Comparison of ENCODE assay signal across 1 cellular context in the genomic region with DNA sequence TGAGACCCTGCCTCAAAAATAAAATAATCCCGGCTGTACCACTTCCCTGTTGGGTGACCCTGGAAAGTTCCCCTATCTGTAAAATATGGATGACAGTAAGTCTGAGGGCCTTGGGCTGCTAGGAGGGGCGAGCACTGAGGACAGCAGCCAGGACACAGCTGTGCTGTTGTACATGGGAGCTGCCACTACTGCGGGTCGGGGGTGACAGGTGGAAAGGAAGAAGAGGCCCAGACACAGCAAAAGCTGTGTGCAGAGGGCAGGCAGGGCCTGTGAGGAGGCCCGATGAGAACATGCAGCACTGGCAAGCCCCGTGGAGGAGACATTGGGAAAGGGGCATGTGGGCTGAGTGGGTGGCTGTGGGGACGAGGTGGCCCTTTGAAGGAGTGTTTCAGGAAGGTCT.
TF ChIP-seq lines count a peak whose summit lies in the region.

No MANE protein-coding gene starts in this region.

TF ChIP-seq in HepG2, 621 proteins besides CTCF, POLR2A, EP300 and RAD21:
- no peak for TF ChIP-seq FOXP1 (IDR thresholded peaks at IDR 0.05)
- no peak for TF ChIP-seq FOXP1 (CRISPR knock-in tag; IDR thresholded peaks at IDR 0.05)
- TF ChIP-seq, protein P1, sequence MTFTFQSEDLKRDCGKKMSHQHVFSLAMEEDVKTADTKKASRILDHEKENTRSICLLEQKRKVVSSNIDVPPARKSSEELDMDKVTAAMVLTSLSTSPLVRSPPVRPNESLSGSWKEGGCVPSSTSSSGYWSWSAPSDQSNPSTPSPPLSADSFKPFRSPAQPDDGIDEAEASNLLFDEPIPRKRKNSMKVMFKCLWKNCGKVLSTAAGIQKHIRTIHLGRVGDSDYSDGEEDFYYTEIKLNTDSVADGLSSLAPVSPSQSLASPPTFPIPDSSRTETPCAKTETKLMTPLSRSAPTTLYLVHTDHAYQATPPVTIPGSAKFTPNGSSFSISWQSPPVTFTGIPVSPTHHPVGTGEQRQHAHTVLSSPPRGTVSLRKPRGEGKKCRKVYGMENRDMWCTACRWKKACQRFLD (CRISPR knock-in tag; IDR thresholded peaks at IDR 0.05; ENCODE audit: borderline replicate concordance): no peak
- TF ChIP-seq, protein P2, sequence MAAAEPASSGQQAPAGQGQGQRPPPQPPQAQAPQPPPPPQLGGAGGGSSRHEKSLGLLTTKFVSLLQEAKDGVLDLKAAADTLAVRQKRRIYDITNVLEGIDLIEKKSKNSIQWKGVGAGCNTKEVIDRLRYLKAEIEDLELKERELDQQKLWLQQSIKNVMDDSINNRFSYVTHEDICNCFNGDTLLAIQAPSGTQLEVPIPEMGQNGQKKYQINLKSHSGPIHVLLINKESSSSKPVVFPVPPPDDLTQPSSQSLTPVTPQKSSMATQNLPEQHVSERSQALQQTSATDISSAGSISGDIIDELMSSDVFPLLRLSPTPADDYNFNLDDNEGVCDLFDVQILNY (CRISPR knock-in tag; conservative IDR thresholded peaks at IDR 0.05): no peak
- TF ChIP-seq, protein P3, sequence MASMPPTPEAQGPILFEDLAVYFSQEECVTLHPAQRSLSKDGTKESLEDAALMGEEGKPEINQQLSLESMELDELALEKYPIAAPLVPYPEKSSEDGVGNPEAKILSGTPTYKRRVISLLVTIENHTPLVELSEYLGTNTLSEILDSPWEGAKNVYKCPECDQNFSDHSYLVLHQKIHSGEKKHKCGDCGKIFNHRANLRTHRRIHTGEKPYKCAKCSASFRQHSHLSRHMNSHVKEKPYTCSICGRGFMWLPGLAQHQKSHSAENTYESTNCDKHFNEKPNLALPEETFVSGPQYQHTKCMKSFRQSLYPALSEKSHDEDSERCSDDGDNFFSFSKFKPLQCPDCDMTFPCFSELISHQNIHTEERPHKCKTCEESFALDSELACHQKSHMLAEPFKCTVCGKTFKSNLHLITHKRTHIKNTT (CRISPR knock-in tag; IDR thresholded peaks at IDR 0.05): no peak
- TF ChIP-seq, protein P4, sequence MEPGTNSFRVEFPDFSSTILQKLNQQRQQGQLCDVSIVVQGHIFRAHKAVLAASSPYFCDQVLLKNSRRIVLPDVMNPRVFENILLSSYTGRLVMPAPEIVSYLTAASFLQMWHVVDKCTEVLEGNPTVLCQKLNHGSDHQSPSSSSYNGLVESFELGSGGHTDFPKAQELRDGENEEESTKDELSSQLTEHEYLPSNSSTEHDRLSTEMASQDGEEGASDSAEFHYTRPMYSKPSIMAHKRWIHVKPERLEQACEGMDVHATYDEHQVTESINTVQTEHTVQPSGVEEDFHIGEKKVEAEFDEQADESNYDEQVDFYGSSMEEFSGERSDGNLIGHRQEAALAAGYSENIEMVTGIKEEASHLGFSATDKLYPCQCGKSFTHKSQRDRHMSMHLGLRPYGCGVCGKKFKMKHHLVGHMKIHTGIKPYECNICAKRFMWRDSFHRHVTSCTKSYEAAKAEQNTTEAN (CRISPR knock-in tag; conservative IDR thresholded peaks at IDR 0.05): no peak
- TF ChIP-seq SIN3A (IDR thresholded peaks at IDR 0.05; ENCODE audit: borderline replicate concordance, low read depth, low read length): no peak
- no peak for TF ChIP-seq TAF15 (IDR thresholded peaks at IDR 0.05; ENCODE audit: low read depth, low read length, poor library complexity, severe bottlenecking)
- no peak for TF ChIP-seq NCOR1 (IDR thresholded peaks at IDR 0.05; ENCODE audit: borderline replicate concordance, low read length)
- TF ChIP-seq, protein P5, sequence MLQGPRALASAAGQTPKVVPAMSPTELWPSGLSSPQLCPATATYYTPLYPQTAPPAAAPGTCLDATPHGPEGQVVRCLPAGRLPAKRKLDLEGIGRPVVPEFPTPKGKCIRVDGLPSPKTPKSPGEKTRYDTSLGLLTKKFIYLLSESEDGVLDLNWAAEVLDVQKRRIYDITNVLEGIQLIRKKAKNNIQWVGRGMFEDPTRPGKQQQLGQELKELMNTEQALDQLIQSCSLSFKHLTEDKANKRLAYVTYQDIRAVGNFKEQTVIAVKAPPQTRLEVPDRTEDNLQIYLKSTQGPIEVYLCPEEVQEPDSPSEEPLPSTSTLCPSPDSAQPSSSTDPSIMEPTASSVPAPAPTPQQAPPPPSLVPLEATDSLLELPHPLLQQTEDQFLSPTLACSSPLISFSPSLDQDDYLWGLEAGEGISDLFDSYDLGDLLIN (CRISPR knock-in tag; IDR thresholded peaks at IDR 0.05; ENCODE audit: borderline replicate concordance): no peak
- TF ChIP-seq, protein P6, sequence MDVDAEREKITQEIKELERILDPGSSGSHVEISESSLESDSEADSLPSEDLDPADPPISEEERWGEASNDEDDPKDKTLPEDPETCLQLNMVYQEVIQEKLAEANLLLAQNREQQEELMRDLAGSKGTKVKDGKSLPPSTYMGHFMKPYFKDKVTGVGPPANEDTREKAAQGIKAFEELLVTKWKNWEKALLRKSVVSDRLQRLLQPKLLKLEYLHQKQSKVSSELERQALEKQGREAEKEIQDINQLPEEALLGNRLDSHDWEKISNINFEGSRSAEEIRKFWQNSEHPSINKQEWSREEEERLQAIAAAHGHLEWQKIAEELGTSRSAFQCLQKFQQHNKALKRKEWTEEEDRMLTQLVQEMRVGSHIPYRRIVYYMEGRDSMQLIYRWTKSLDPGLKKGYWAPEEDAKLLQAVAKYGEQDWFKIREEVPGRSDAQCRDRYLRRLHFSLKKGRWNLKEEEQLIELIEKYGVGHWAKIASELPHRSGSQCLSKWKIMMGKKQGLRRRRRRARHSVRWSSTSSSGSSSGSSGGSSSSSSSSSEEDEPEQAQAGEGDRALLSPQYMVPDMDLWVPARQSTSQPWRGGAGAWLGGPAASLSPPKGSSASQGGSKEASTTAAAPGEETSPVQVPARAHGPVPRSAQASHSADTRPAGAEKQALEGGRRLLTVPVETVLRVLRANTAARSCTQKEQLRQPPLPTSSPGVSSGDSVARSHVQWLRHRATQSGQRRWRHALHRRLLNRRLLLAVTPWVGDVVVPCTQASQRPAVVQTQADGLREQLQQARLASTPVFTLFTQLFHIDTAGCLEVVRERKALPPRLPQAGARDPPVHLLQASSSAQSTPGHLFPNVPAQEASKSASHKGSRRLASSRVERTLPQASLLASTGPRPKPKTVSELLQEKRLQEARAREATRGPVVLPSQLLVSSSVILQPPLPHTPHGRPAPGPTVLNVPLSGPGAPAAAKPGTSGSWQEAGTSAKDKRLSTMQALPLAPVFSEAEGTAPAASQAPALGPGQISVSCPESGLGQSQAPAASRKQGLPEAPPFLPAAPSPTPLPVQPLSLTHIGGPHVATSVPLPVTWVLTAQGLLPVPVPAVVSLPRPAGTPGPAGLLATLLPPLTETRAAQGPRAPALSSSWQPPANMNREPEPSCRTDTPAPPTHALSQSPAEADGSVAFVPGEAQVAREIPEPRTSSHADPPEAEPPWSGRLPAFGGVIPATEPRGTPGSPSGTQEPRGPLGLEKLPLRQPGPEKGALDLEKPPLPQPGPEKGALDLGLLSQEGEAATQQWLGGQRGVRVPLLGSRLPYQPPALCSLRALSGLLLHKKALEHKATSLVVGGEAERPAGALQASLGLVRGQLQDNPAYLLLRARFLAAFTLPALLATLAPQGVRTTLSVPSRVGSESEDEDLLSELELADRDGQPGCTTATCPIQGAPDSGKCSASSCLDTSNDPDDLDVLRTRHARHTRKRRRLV (CRISPR knock-in tag; IDR thresholded peaks at IDR 0.05): no peak
- TF ChIP-seq ZNF556 (CRISPR knock-in tag; IDR thresholded peaks at IDR 0.05; ENCODE audit: borderline replicate concordance): no peak
- no peak for TF ChIP-seq MATR3 (CRISPR knock-in tag; IDR thresholded peaks at IDR 0.05)
- TF ChIP-seq, protein P7, sequence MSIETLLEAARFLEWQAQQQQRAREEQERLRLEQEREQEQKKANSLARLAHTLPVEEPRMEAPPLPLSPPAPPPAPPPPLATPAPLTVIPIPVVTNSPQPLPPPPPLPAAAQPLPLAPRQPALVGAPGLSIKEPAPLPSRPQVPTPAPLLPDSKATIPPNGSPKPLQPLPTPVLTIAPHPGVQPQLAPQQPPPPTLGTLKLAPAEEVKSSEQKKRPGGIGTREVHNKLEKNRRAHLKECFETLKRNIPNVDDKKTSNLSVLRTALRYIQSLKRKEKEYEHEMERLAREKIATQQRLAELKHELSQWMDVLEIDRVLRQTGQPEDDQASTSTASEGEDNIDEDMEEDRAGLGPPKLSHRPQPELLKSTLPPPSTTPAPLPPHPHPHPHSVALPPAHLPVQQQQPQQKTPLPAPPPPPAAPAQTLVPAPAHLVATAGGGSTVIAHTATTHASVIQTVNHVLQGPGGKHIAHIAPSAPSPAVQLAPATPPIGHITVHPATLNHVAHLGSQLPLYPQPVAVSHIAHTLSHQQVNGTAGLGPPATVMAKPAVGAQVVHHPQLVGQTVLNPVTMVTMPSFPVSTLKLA (IDR thresholded peaks at IDR 0.05): no peak
- no peak for TF ChIP-seq ZNF567 (CRISPR knock-in tag; IDR thresholded peaks at IDR 0.05; ENCODE audit: borderline replicate concordance)
- TF ChIP-seq SOX13 (IDR thresholded peaks at IDR 0.05): no peak
- TF ChIP-seq SOX13 (CRISPR knock-in tag; conservative IDR thresholded peaks at IDR 0.05 in 1 of 2, IDR thresholded peaks at IDR 0.05 in 1 of 2): no peak
- TF ChIP-seq, protein P8, sequence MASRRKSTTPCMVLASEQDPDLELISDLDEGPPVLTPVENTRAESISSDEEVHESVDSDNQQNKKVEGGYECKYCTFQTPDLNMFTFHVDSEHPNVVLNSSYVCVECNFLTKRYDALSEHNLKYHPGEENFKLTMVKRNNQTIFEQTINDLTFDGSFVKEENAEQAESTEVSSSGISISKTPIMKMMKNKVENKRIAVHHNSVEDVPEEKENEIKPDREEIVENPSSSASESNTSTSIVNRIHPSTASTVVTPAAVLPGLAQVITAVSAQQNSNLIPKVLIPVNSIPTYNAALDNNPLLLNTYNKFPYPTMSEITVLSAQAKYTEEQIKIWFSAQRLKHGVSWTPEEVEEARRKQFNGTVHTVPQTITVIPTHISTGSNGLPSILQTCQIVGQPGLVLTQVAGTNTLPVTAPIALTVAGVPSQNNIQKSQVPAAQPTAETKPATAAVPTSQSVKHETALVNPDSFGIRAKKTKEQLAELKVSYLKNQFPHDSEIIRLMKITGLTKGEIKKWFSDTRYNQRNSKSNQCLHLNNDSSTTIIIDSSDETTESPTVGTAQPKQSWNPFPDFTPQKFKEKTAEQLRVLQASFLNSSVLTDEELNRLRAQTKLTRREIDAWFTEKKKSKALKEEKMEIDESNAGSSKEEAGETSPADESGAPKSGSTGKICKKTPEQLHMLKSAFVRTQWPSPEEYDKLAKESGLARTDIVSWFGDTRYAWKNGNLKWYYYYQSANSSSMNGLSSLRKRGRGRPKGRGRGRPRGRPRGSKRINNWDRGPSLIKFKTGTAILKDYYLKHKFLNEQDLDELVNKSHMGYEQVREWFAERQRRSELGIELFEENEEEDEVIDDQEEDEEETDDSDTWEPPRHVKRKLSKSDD (CRISPR knock-in tag; IDR thresholded peaks at IDR 0.05; ENCODE audit: low read depth): no peak
